Comparison of ENCODE assay signal across 19 cellular contexts in the genomic region with DNA sequence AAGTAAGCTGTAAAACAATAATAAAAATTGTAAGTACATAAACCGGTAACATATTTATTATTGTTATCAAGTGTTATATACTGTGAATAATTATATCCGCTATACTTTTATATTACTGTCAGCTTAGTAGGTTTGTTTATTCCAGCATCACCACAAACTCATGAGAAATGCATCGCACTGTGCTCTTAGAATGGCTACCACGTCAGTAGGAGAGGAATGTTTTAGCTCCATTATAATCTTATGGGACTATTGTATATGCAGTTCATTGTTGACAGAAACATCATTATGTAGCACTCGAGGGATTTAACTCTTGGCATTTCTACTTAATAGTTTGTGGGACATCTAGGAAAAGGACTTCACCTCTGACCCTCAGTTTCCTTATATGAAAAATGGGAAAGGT.
"Had no signal": no experiment of that assay in that cellular context is flagged by ENCODE, and none has a peak within 500 bp of the region (broad histone marks: within the 10 kb centered on the region; RNA-seq: fewer than 3 reads in every experiment).

No MANE protein-coding gene starts in this region.

- H3K36me3 ChIP-seq: heart left ventricle, right atrium auricular region, sigmoid colon, suprapubic skin, upper lobe of left lung, uterus had no signal

- H3K27me3 ChIP-seq: heart left ventricle, right atrium auricular region, sigmoid colon, stomach, suprapubic skin, tibial artery, upper lobe of left lung, uterus had no signal

- H3K27ac ChIP-seq: epithelial cell of prostate, skin epidermis, stomach, suprapubic skin, tibial artery, upper lobe of left lung, uterus had no signal

- H3K4me1 ChIP-seq: suprapubic skin, tibial artery, uterus had no signal

- DNase-seq: effector memory CD8-positive, alpha-beta T cell; foreskin melanocyte; heart left ventricle; hippocampal formation; left colon; mammary epithelial cell; mucosa of descending colon; naive thymus-derived CD8-positive, alpha-beta T cell; posterior cingulate gyrus; sigmoid colon; stimulated activated naive CD4-positive, alpha-beta T cell; stomach; tibial artery; upper lobe of left lung; uterus had no signal

- ATAC-seq: effector memory CD8-positive, alpha-beta T cell; mucosa of descending colon; naive thymus-derived CD8-positive, alpha-beta T cell had no signal

- H3K4me3 ChIP-seq: mucosa of descending colon, right atrium auricular region, sigmoid colon, skin epidermis, stomach, suprapubic skin, tibial artery, upper lobe of left lung, uterus had no signal
